1 cellular context compared by ENCODE assay signal in genomic region chr17:81481011-81481799, GRCh38.
TF ChIP-seq lines count a peak whose summit lies in the region.

No MANE protein-coding gene starts in this region.

TF ChIP-seq in HepG2, 621 proteins besides CTCF, POLR2A, EP300 and RAD21 (continued from another document and continues in another):
- TF ChIP-seq TFDP1 (CRISPR knock-in tag; IDR thresholded peaks at IDR 0.05; ENCODE audit: borderline replicate concordance) (peak; percentile 61; the same call in 1 of the 2 replicates), ZNF30 (CRISPR knock-in tag; IDR thresholded peaks at IDR 0.05) (no peak), ZNF232 (CRISPR knock-in tag; IDR thresholded peaks at IDR 0.05; ENCODE audit: borderline replicate concordance) (no peak), RNF2 (conservative IDR thresholded peaks at IDR 0.05; ENCODE audit: low read depth) (peak; percentile 57; the same call in 1 of the 2 replicates), NFYB (CRISPR knock-in tag; IDR thresholded peaks at IDR 0.05) (peak; percentile 80), ZHX1 (CRISPR knock-in tag; IDR thresholded peaks at IDR 0.05; ENCODE audit: low read depth) (no peak), NFATC3 (CRISPR knock-in tag; IDR thresholded peaks at IDR 0.05) (no peak), ZNF121 (CRISPR knock-in tag; IDR thresholded peaks at IDR 0.05) (no peak), ZXDC (CRISPR knock-in tag; IDR thresholded peaks at IDR 0.05) (no peak), MEIS2 (CRISPR knock-in tag; IDR thresholded peaks at IDR 0.05) (no peak), SNAPC5 (CRISPR knock-in tag; IDR thresholded peaks at IDR 0.05; ENCODE audit: borderline replicate concordance) (no peak), ZNF567 (CRISPR knock-in tag; IDR thresholded peaks at IDR 0.05; ENCODE audit: borderline replicate concordance) (no peak), PTBP1 (IDR thresholded peaks at IDR 0.05; ENCODE audit: low read depth, low read length, poor library complexity, severe bottlenecking) (no peak), ZSCAN12 (CRISPR knock-in tag; IDR thresholded peaks at IDR 0.05) (no peak), ZNF3 (CRISPR knock-in tag; IDR thresholded peaks at IDR 0.05) (no peak), ZNF367 (CRISPR knock-in tag; IDR thresholded peaks at IDR 0.05; ENCODE audit: borderline replicate concordance) (no peak), GZF1 (CRISPR knock-in tag; IDR thresholded peaks at IDR 0.05) (no peak), ZNF281 (CRISPR knock-in tag; IDR thresholded peaks at IDR 0.05; ENCODE audit: borderline replicate concordance) (no peak), TGIF2 (CRISPR knock-in tag; IDR thresholded peaks at IDR 0.05) (no peak), GATA4 (IDR thresholded peaks at IDR 0.05; ENCODE audit: borderline replicate concordance, low read depth) (no peak), ZNF142 (CRISPR knock-in tag; IDR thresholded peaks at IDR 0.05) (peak; percentile 51; the same call in 1 of the 2 replicates), AGO2 (optimal IDR thresholded peaks at IDR 0.05; ENCODE audit: low read depth, low read length) (no peak), GPN1 (CRISPR knock-in tag; IDR thresholded peaks at IDR 0.05; ENCODE audit: borderline replicate concordance) (no peak), HNRNPK (IDR thresholded peaks at IDR 0.05; ENCODE audit: low read depth, low read length, poor library complexity, severe bottlenecking) (peak; percentile 22), ZNF737 (CRISPR knock-in tag; IDR thresholded peaks at IDR 0.05; ENCODE audit: borderline replicate concordance) (no peak), ZNF256 (CRISPR knock-in tag; conservative IDR thresholded peaks at IDR 0.05) (no peak), RBFOX2 (IDR thresholded peaks at IDR 0.05; ENCODE audit: low read depth, low read length) (0 out of 2 replicates have a peak, but pooled peaks have one; percentile 27), ZNF704 (CRISPR knock-in tag; IDR thresholded peaks at IDR 0.05; ENCODE audit: borderline replicate concordance) (no peak), DNMT3B (CRISPR knock-in tag; conservative IDR thresholded peaks at IDR 0.05) (no peak), ARNT2 (CRISPR knock-in tag; IDR thresholded peaks at IDR 0.05; ENCODE audit: low read depth) (peak; percentile 81), ZNF547 (CRISPR knock-in tag; IDR thresholded peaks at IDR 0.05) (peak; percentile 46; the same call in 1 of the 2 replicates), MYNN (CRISPR knock-in tag; IDR thresholded peaks at IDR 0.05; ENCODE audit: low read depth) (no peak), RARA (CRISPR knock-in tag; IDR thresholded peaks at IDR 0.05) (no peak), EZH2 (conservative IDR thresholded peaks at IDR 0.05; ENCODE audit: low read depth, low read length) (no peak), TEAD3 (CRISPR knock-in tag; optimal IDR thresholded peaks at IDR 0.05; ENCODE audit: borderline replicate concordance) (no peak), ZBTB25 (CRISPR knock-in tag; IDR thresholded peaks at IDR 0.05) (no peak), MAX (IDR thresholded peaks at IDR 0.05) (peak; percentile 81), ZNF224 (CRISPR knock-in tag; IDR thresholded peaks at IDR 0.05) (no peak), TFDP2 (CRISPR knock-in tag; IDR thresholded peaks at IDR 0.05) (no peak), ATF3 (CRISPR knock-in tag; IDR thresholded peaks at IDR 0.05) (no peak)
